Comparison of ENCODE assay signal across 18 cellular contexts in genomic region chr13:60679928-60680693, GRCh38.
"Had no signal": no experiment of that assay in that cellular context is flagged by ENCODE, and none has a peak within 500 bp of the region (broad histone marks: within the 10 kb centered on the region; RNA-seq: fewer than 3 reads in every experiment).

No MANE protein-coding gene starts in this region.

- H3K4me1 ChIP-seq: body of pancreas, gastroesophageal sphincter, heart right ventricle, sigmoid colon, spleen, upper lobe of left lung had no signal

- DNase-seq: activated CD4-positive, alpha-beta memory T cell treated with anti-CD3 and anti-CD28 coated beads for 36 hours; activated CD4-positive, alpha-beta T cell treated with anti-CD3 and anti-CD28 coated beads for 36 hours; activated effector memory CD4-positive, alpha-beta T cell treated with anti-CD3 and anti-CD28 coated beads, Interleukin-2, amount 50 U/mL, for 16 hours; activated T-cell treated with anti-CD3 and anti-CD28 coated beads, Interleukin-2, amount 50 U/mL, for 48 hours; amniotic stem cell; body of pancreas; heart right ventricle; left cardiac atrium; naive B cell; ovary; sigmoid colon; spleen; T-helper 9 cell; upper lobe of left lung; WERI-Rb-1 had no signal

- H3K4me3 ChIP-seq: body of pancreas, gastroesophageal sphincter, heart right ventricle, ovary, sigmoid colon, spleen, upper lobe of left lung had no signal

- H3K27me3 ChIP-seq: body of pancreas, gastroesophageal sphincter, heart right ventricle, ovary, sigmoid colon, spleen, upper lobe of left lung had no signal

- H3K4me1 Mint-ChIP-seq: activated CD4-positive, alpha-beta T cell treated with anti-CD3 and anti-CD28 coated beads for 36 hours; naive B cell had no signal

- H3K27ac ChIP-seq: body of pancreas, gastroesophageal sphincter, heart right ventricle, ovary, sigmoid colon, spleen, upper lobe of left lung, WERI-Rb-1 had no signal

- H3K9me3 ChIP-seq: body of pancreas, gastroesophageal sphincter, heart right ventricle, ovary, sigmoid colon, spleen, upper lobe of left lung had no signal

- H3K4me3 Mint-ChIP-seq: activated CD4-positive, alpha-beta memory T cell treated with anti-CD3 and anti-CD28 coated beads for 36 hours; activated CD4-positive, alpha-beta T cell treated with anti-CD3 and anti-CD28 coated beads for 36 hours; activated naive CD8-positive, alpha-beta T cell; naive B cell; stimulated activated naive CD8-positive, alpha-beta T cell treated with anti-CD3 and anti-CD28 coated beads, Interleukin-15, Interleukin-2, amounts not matched to agents 100 ng/mL and 50 ng/mL, for 24 hours had no signal

- H3K36me3 Mint-ChIP-seq: activated CD4-positive, alpha-beta memory T cell treated with anti-CD3 and anti-CD28 coated beads for 36 hours; activated naive CD8-positive, alpha-beta T cell; naive B cell had no signal

- H3K27me3 Mint-ChIP-seq: activated CD4-positive, alpha-beta memory T cell treated with anti-CD3 and anti-CD28 coated beads for 36 hours; activated CD4-positive, alpha-beta T cell treated with anti-CD3 and anti-CD28 coated beads for 36 hours; naive B cell; stimulated activated naive CD8-positive, alpha-beta T cell treated with anti-CD3 and anti-CD28 coated beads, Interleukin-15, Interleukin-2, amounts not matched to agents 100 ng/mL and 50 ng/mL, for 24 hours had no signal

- H3K9me3 Mint-ChIP-seq: activated CD4-positive, alpha-beta memory T cell treated with anti-CD3 and anti-CD28 coated beads for 36 hours; stimulated activated naive CD8-positive, alpha-beta T cell treated with anti-CD3 and anti-CD28 coated beads, Interleukin-15, Interleukin-2, amounts not matched to agents 100 ng/mL and 50 ng/mL, for 24 hours had no signal

- H3K36me3 ChIP-seq: gastroesophageal sphincter, heart right ventricle, ovary, sigmoid colon, spleen, upper lobe of left lung, WERI-Rb-1 had no signal

- H3K27ac Mint-ChIP-seq: activated CD4-positive, alpha-beta memory T cell treated with anti-CD3 and anti-CD28 coated beads for 36 hours; activated CD4-positive, alpha-beta T cell treated with anti-CD3 and anti-CD28 coated beads for 36 hours; activated naive CD8-positive, alpha-beta T cell; naive B cell; stimulated activated naive CD8-positive, alpha-beta T cell treated with anti-CD3 and anti-CD28 coated beads, Interleukin-15, Interleukin-2, amounts not matched to agents 100 ng/mL and 50 ng/mL, for 24 hours had no signal

- ATAC-seq: activated CD4-positive, alpha-beta T cell treated with anti-CD3 and anti-CD28 coated beads for 36 hours; body of pancreas; gastroesophageal sphincter; heart right ventricle had no signal
